In the genomic region with DNA sequence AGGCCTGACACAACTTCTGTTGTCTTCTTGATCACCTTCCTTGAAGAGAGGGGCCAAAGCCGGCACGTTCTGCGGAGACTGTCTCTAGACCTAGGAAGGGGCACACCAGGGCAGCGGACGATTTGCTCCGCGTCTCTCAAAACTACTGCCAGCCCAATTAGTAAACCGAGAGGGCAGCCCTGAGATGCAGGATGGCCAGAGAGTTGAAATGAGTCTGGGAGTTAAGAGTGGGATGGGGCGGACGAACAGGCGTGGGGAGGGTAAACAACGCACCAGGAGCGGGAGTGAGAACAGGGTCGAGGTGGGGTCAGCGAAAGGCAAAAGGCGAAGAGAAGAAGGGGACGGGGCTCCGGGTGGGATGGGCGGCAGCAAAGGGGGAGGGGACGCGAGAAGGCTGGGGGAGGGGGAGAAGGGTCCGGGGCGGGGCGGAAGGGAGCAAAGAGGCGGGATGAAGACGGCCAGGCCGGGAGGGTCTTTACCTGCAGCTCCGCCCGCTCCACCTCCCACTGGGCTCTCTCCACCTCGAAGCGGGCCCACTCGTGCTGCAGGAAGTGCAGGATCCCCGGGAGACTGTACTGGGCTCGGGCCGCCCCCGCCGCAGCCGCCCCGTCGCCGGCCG, we compare ENCODE assay signal across 8 cellular contexts. TPM values are rescaled to one million over a fixed set of nuclear protein-coding genes. Genes with fewer than 3 reads are reported as not detected.
DNase-seq lines count a peak whose midpoint lies in the region; ATAC-seq and TF ChIP-seq lines count a peak whose summit lies in the region.

No MANE protein-coding gene starts in this region.

- intact Hi-C loops in Calu3 (cut with micrococcal nuclease; ENCODE audit: unreplicated experiment) (no loop called here), left colon (cut with DNase I, micrococcal nuclease) (no loop called here)

- H3K9ac ChIP-seq in HUES48 (ENCODE audit: low read depth, low read length), result peak overlapping the region; percentile 79

- CTCF ChIA-PET in Calu3 (lab: Charles Lee), result interaction anchor here (0.7 kb wide), 2 partner anchors 9 to 13 kb away, joined by 3 read pairs; no protein-coding TSS in a partner anchor

- H3K27ac ChIP-seq in HUES48 (ENCODE audit: low read depth, low read length), result peak overlapping the region; percentile 97
- H3K27ac ChIP-seq in caudate nucleus (ENCODE audit: low read depth, low read length), result peak overlapping the region; percentile 48

- H3K9me3 ChIP-seq in HUES48 (ENCODE audit: control insufficient read depth, insufficient read depth, low read length) (no peaks in the 10 kb centered on the region), T-helper 17 cell (ENCODE audit: control insufficient read depth, low read length, poor library complexity, severe bottlenecking) (no peaks in the 10 kb centered on the region)

- no peaks in the 10 kb centered on the region for H3K27me3 Mint-ChIP-seq in Calu3 (ENCODE audit: unreplicated experiment)
- H3K27me3 Mint-ChIP-seq in T-helper 17 cell, result no peaks in the 10 kb centered on the region

- BruUV-seq in Calu3 (replicated peaks; lab: Mats Ljungman, UMichigan), result no TSS peak

- H3K27ac Mint-ChIP-seq in Calu3 (ENCODE audit: unreplicated experiment), result peak overlapping the region; percentile 93
- peak overlapping the region; percentile 89 for H3K27ac Mint-ChIP-seq in T-helper 17 cell

- H3K36me3 Mint-ChIP-seq in Calu3 (ENCODE audit: insufficient read depth, unreplicated experiment) (peaks cover 26% of the 10 kb centered on the region), T-helper 17 cell (ENCODE audit: low read depth) (peaks cover 6% of the 10 kb centered on the region)

- peaks cover 52% of the 10 kb centered on the region for H3K4me1 ChIP-seq in HUES48 (ENCODE audit: control insufficient read depth, insufficient read depth, low read length)

- peak overlapping the region; percentile 90 for H3K4me3 Mint-ChIP-seq in Calu3 (ENCODE audit: low read depth, unreplicated experiment)
- peak overlapping the region; percentile 99 for H3K4me3 Mint-ChIP-seq in T-helper 17 cell

- peak overlapping the region; percentile 93 for H3K4me3 ChIP-seq in HUES48 (ENCODE audit: low read depth, low read length)

- no peak for TF ChIP-seq CTCF in Calu3 (IDR thresholded peaks at IDR 0.05; ENCODE audit: unreplicated experiment)

- ATAC-seq in GM21381 (IDR thresholded peaks at IDR 0.05; ENCODE audit: unreplicated experiment) (peak; percentile 27), T-helper 17 cell (no peak), left colon (peak; percentile 16)

- peaks cover 44% of the 10 kb centered on the region for H3K4me1 Mint-ChIP-seq in Calu3 (ENCODE audit: low read depth, unreplicated experiment)
- H3K4me1 Mint-ChIP-seq in T-helper 17 cell, result peaks cover 50% of the 10 kb centered on the region

- no peaks in the 10 kb centered on the region for H3K27me3 ChIP-seq in HUES48 (ENCODE audit: control insufficient read depth, insufficient read depth, low read length)

- DNase-seq in Calu3, result peak; percentile 39
- peak in 2 of 3 donors; percentile 7 to 13 for DNase-seq in T-helper 17 cell
- DNase-seq in caudate nucleus (lab: John Stamatoyannopoulos, UW), result peak in 10 of 61 donors; percentile 6 to 72 (median 50)
- peak; percentile 61 to 75 for DNase-seq in left colon
- DNase-seq in stimulated activated CD4-positive, alpha-beta T cell treated with anti-CD3 and anti-CD28 coated beads, TNF-alpha, amount 100 ng/mL, for 24 hours (ENCODE audit: low read depth in 3 of 3), result peak; percentile 6 to 45 (median 6)
- no peak for DNase-seq in H4 (ENCODE audit: low spot score)

- no peaks in the 10 kb centered on the region for H3K9me3 Mint-ChIP-seq in Calu3 (ENCODE audit: low read depth, unreplicated experiment)

- no peaks in the 10 kb centered on the region for H3K36me3 ChIP-seq in HUES48 (ENCODE audit: control insufficient read depth, insufficient read depth, low read length)

RNA-seq across cellular contexts. Expression of a gene that starts 0.5 kb away (rescaled TPM):
- total RNA-seq in Calu3 (2022), result 25.9 and 29.3 TPM in 2 replicates
- total RNA-seq in T-helper 17 cell, result 10 to 100 TPM; 29.2 to 36.0 TPM
- total RNA-seq in left colon, result 10 to 100 TPM; 36.8 to 45.8 TPM
- total RNA-seq in H4 (2014; rRNA removed; shearing (Covaris generic)), result 4.0 and 4.3 TPM in 2 replicates
